In the genomic region with DNA sequence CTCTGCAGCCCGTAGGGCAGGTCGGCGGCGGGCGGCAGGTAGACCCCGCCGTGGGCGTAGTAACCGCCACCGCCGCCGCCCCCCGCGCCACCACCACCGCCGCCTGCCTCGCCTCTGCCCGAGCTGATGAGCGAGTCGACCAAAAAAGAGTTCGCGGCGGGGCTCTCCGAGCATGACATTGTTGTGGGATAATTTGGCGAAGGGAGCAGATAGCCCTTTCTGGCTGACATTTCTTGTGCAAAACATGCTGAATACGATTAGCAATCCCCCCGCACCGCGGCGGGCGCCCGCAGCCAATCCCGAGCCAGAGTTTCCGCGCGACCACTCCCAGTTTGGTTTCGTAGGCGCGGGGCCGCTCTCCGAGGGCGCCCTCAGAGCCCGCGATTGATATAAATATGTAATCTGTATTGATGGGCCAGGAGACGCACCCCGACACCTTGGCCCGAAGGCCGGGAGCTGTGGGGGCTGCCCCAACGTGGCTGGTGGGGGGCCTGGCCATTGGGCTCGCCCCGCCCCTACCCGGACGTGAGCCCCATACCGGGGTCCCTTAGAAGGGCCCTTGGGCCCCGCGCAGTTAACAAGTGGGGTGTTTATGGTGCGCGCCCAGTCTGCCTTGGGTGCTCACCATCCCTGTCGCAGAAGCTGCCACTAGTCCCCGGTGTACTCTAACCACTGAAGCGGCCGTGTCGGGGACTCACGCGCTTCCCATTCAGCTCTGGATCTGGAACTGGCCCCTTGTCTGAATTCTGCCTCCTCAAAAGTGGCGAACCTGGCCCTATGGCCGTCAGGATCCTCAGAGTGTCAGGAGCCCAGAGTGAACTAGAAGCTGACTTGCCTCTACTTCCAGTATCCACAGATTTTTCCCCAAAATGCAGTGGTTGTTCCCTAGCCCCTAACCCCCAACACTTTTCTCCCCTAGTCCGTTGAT, we compare ENCODE assay signal across 9 cellular contexts. TPM values are rescaled to one million over a fixed set of nuclear protein-coding genes. Genes with fewer than 3 reads are reported as not detected.
A peak's percentile ranks its signal among the peaks of the same experiment; 100 is the strongest.
DNase-seq lines count a peak whose midpoint lies in the region; ATAC-seq and TF ChIP-seq lines count a peak whose summit lies in the region.
"Had no signal": no experiment of that assay in that cellular context is flagged by ENCODE, and none has a peak within 500 bp of the region (broad histone marks: within the 10 kb centered on the region; RNA-seq: fewer than 3 reads in every experiment).

Gene HOXA10 (minus strand): TSS at position 244 of the 928 bp plus-strand sequence. CDS start 14 bp downstream, at position 230.

- H3K36me3 ChIP-seq in breast epithelium = no peaks in the 10 kb centered on the region

- peak within 1 kb of the TSS; percentile 82 to 91 for H3K27ac ChIP-seq in breast epithelium

- H3K27ac Mint-ChIP-seq in naive thymus-derived CD8-positive, alpha-beta T cell = peak within 1 kb of the TSS in 1 of 10 donors; percentile 44

- no peak for ATAC-seq in naive thymus-derived CD8-positive, alpha-beta T cell
- ATAC-seq in HG02852 (IDR thresholded peaks at IDR 0.05; ENCODE audit: unreplicated experiment) = no peak

- DNase-seq in Daoy (ENCODE audit: low read depth) = peak; percentile 62
- DNase-seq in NCI-H1105 (lab: John Stamatoyannopoulos, UW) = peak; percentile 57
- DNase-seq in breast epithelium (ENCODE audit: low spot score in 2 of 2) = peak in 1 of 2 donors; percentile 48
- peak in 1 of 10 donors; percentile 15 for DNase-seq in naive thymus-derived CD8-positive, alpha-beta T cell
- no peak for DNase-seq in inferior parietal cortex (ENCODE audit: extremely low spot score)
- no peak for DNase-seq in occipital lobe (lab: John Stamatoyannopoulos, UW)
- DNase-seq in DMS79 (lab: John Stamatoyannopoulos, UW) = no peak

- H3K9me3 Mint-ChIP-seq in naive thymus-derived CD8-positive, alpha-beta T cell = peaks cover 0 to 4% (median 0%) of the 10 kb centered on the region in 9 donors

- no peak for TF ChIP-seq CTCF in breast epithelium (IDR thresholded peaks at IDR 0.05)

- peak within 1 kb of the TSS; percentile 62 to 91 (median 76) for H3K4me3 ChIP-seq in breast epithelium

- H3K4me3 Mint-ChIP-seq in naive thymus-derived CD8-positive, alpha-beta T cell = peak within 1 kb of the TSS; percentile 57 to 77 (median 67)

- H3K4me1 ChIP-seq in breast epithelium = no peaks in the 10 kb centered on the region

- TF ChIP-seq POLR2A in breast epithelium (IDR thresholded peaks at IDR 0.05) = no peak

- H3K4me1 Mint-ChIP-seq in naive thymus-derived CD8-positive, alpha-beta T cell = peaks cover 10 to 27% (median 24%) of the 10 kb centered on the region in 4 donors

- peaks cover 1 to 7% (median 3%) of the 10 kb centered on the region in 3 donors for H3K36me3 Mint-ChIP-seq in naive thymus-derived CD8-positive, alpha-beta T cell

- H3K27me3 ChIP-seq in breast epithelium = peaks cover 3 to 67% of the 10 kb centered on the region in 2 donors

- intact Hi-C loops in breast epithelium (cut with DNase I; ENCODE audit: low total_unique reads) = loop anchor here (10.0 kb wide), 1 partner anchor 1320 kb away; no protein-coding TSS in a partner anchor

- POLR2A ChIA-PET in naive thymus-derived CD8-positive, alpha-beta T cell (lab: Charles Lee) = interaction anchor here (1.4 to 2.8 kb wide), 4 partner anchors 9 to 14 kb away, joined by 5 to 18 read pairs (median 10); partner anchors contain the start of gene HOXA11

- no peaks in the 10 kb centered on the region for H3K9me3 ChIP-seq in breast epithelium

- H3K27me3 Mint-ChIP-seq in naive thymus-derived CD8-positive, alpha-beta T cell = peaks cover 40 to 83% (median 61%) of the 10 kb centered on the region in 5 donors

RNA-seq across cellular contexts. Expression of gene HOXA10, which starts in this region (rescaled TPM):
- total RNA-seq in Daoy (2014; rRNA removed; shearing (Covaris generic)) = 12.3 and 31.2 TPM in 2 replicates
- 10 to 100 TPM in 1 of 3 donors, 1 to 10 TPM in 2; 2.3 to 21.1 (median 5.2) TPM for total RNA-seq in breast epithelium
- not detected for total RNA-seq in naive thymus-derived CD8-positive, alpha-beta T cell
- polyA plus RNA-seq in naive thymus-derived CD8-positive, alpha-beta T cell = under 1 TPM in 1 of 3 donors, not detected in 2; 0.19 TPM
- total RNA-seq in occipital lobe = not detected
- total RNA-seq: SK-MEL-5 had no signal

Comparison
In these comparisons a context has a peak if more than half of its experiments do, and no peak if none do; other contexts are left out.
1. DNase-seq: peak in Daoy (single experiment) and NCI-H1105 (single experiment); none in inferior parietal cortex (single experiment), occipital lobe (single experiment) and DMS79 (single experiment).